ENCODE assay signal across 16 cellular contexts in the genomic region with DNA sequence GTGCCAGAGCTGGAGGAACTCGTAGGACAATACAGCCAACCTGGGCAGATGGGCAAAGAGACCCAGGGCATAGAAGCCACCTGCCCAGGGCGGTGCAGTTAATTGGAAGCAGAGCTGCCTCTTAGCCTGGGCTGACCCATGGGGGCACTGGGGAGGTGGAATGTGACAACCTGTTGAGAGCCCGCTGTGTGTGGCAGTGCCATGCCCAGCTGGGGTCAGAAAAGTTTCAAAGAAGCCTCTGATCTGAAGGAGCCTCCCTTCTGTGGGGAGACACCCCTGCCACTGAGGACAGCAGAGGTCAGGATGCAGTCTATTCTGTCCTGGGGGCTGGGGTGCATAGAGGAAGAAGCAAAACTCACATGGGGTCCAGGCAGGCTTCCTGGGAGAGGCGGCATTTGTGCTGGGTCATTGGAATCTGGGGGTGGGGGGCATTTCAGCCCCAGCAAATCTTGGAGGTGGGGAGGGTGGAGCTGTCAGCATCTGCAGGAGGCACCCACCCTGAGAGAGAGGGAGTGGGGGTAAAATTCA.
A peak's percentile ranks its signal among the peaks of the same experiment; 100 is the strongest.
DNase-seq lines count a peak whose midpoint lies in the region; ATAC-seq, FAIRE-seq and TF ChIP-seq lines count a peak whose summit lies in the region.
"Had no signal": no experiment of that assay in that cellular context is flagged by ENCODE, and none has a peak within 500 bp of the region (broad histone marks: within the 10 kb centered on the region; RNA-seq: fewer than 3 reads in every experiment).

No MANE protein-coding gene starts in this region.

- H3K9me3 Mint-ChIP-seq in Caco-2 (ENCODE audit: unreplicated experiment), result no peaks in the 10 kb centered on the region
- H3K9me3 Mint-ChIP-seq: CD4-positive, CD25-positive, alpha-beta regulatory T cell had no signal

- H3K27me3 ChIP-seq in colonic mucosa (no peaks in the 10 kb centered on the region), right lobe of liver (no peaks in the 10 kb centered on the region), subcutaneous abdominal adipose tissue (ENCODE audit: control insufficient read depth in 5 of 5, insufficient read depth in 4 of 5, low read length in 5 of 5) (no peaks in the 10 kb centered on the region), Caco-2 (replicated peaks; ENCODE audit: control insufficient read depth, insufficient read depth, low read length) (no peaks in the 10 kb centered on the region)
- H3K27me3 ChIP-seq: BE2C had no signal

- no TSS peak for BruUV-seq in Caco-2 (replicated peaks; lab: Mats Ljungman, UMichigan)

- POLR2A ChIA-PET in HEK293 (lab: Yijun Ruan, JAX), result no interaction called here
- POLR2A ChIA-PET in Caco-2 (lab: Charles Lee), result no interaction called here

- FAIRE-seq in GM19239 (lab: Jason Lieb, UNC), result no peak
- FAIRE-seq: A204.1, H54 had no signal

- TF ChIP-seq POLR2A in right lobe of liver (IDR thresholded peaks at IDR 0.05), result no peak

- CTCF ChIA-PET in HEK293 (lab: Yijun Ruan, JAX), result interaction anchor here (3.0 to 3.3 kb wide), 2 partner anchors 9 to 13 kb away, joined by 11 to 15 read pairs; no protein-coding TSS in a partner anchor
- CTCF ChIA-PET in Caco-2 (lab: Charles Lee), result interaction anchor here (1.2 kb wide), 1 partner anchor 13 kb away, joined by 3 read pairs; no protein-coding TSS in a partner anchor

- ATAC-seq in right lobe of liver, result no peak
- ATAC-seq: HCT116 had no signal

- TF ChIP-seq CTCF in HEK293 (tag by site-specific recombination; IDR thresholded peaks at IDR 0.05), result no peak
- TF ChIP-seq CTCF in colonic mucosa (IDR thresholded peaks at IDR 0.05), result no peak
- TF ChIP-seq CTCF in right lobe of liver (IDR thresholded peaks at IDR 0.05), result no peak
- TF ChIP-seq CTCF in Caco-2 (IDR thresholded peaks at IDR 0.05; ENCODE audit: insufficient read depth in 1 of 2, low read depth in 1 of 2, low read length in 1 of 2, severe bottlenecking in 1 of 2, unreplicated experiment in 1 of 2), result no peak
- no peak for TF ChIP-seq CTCF in foreskin fibroblast (IDR thresholded peaks at IDR 0.05; ENCODE audit: low read depth, low read length)

- intact Hi-C loops in colonic mucosa (cut with DNase I), result no loop called here
- intact Hi-C loops in right lobe of liver (cut with DNase I), result no loop called here
- intact Hi-C loops in Caco-2 (cut with micrococcal nuclease; ENCODE audit: unreplicated experiment), result no loop called here

- WGBS in right lobe of liver (ENCODE audit: insufficient coverage, low coverage, low lambda C conversion rate, missing lambda C conversion rate), result 44% methylated on average over 3 of the region's 4 CpGs

- DNase-seq in colonic mucosa (no peak), right lobe of liver (no peak), AG08395 (ENCODE audit: low spot score) (no peak), Caco-2 (no peak), GM19239 (ENCODE audit: insufficient read length, low spot score) (no peak), foreskin fibroblast (no peak)
- DNase-seq: BE2C; Calu3; CD4-positive, CD25-positive, alpha-beta regulatory T cell; DMS 273 treated with DMSO at 0.1 percent for 48 hours; GM23248 had no signal

- H3K4me3 ChIP-seq in HEK293 (ENCODE audit: low read depth, low read length) (no peak overlapping the region), colonic mucosa (no peak overlapping the region), right lobe of liver (no peak overlapping the region), subcutaneous abdominal adipose tissue (ENCODE audit: low read depth in 1 of 5, low read length in 5 of 5) (no peak overlapping the region), Caco-2 (ENCODE audit: low read depth, low read length) (no peak overlapping the region), foreskin fibroblast (ENCODE audit: low read depth in 1 of 2, low read length in 2 of 2) (no peak overlapping the region)
- H3K4me3 ChIP-seq: GM23248 had no signal

- H3K9ac ChIP-seq in colonic mucosa (ENCODE audit: low read depth in 2 of 2, low read length in 2 of 2), result peak overlapping the region; percentile 19 to 28
- peak overlapping the region in 1 of 5 donors; percentile 35 for H3K9ac ChIP-seq in subcutaneous abdominal adipose tissue (ENCODE audit: low read length in 5 of 5)

- no peaks in the 10 kb centered on the region for H3K27me3 Mint-ChIP-seq in Caco-2 (ENCODE audit: insufficient read depth, unreplicated experiment)
- H3K27me3 Mint-ChIP-seq: CD4-positive, CD25-positive, alpha-beta regulatory T cell had no signal

- H3K36me3 ChIP-seq in HEK293 (ENCODE audit: control insufficient read depth in 2 of 2, insufficient read depth in 1 of 2, low read length in 2 of 2), result no peaks in the 10 kb centered on the region
- H3K36me3 ChIP-seq in colonic mucosa, result no peaks in the 10 kb centered on the region
- no peaks in the 10 kb centered on the region for H3K36me3 ChIP-seq in right lobe of liver
- no peaks in the 10 kb centered on the region for H3K36me3 ChIP-seq in subcutaneous abdominal adipose tissue (ENCODE audit: control insufficient read depth in 5 of 5, insufficient read depth in 5 of 5, low read length in 5 of 5)
- H3K36me3 ChIP-seq in Caco-2 (ENCODE audit: control insufficient read depth, insufficient read depth, low read length), result no peaks in the 10 kb centered on the region
- H3K36me3 ChIP-seq: BE2C had no signal

- H3K4me1 ChIP-seq in HEK293 (ENCODE audit: control insufficient read depth, insufficient read depth, low read length) (no peaks in the 10 kb centered on the region), colonic mucosa (peaks cover 4% of the 10 kb centered on the region), right lobe of liver (peaks cover 0 to 75% (median 33%) of the 10 kb centered on the region in 4 donors), subcutaneous abdominal adipose tissue (ENCODE audit: control insufficient read depth in 5 of 5, insufficient read depth in 5 of 5, low read length in 5 of 5) (peaks cover 5 to 64% (median 47%) of the 10 kb centered on the region in 5 donors), Caco-2 (peaks cover 5% of the 10 kb centered on the region; the same call in 1 of the 2 replicates)

- no peak overlapping the region for H3K4me3 Mint-ChIP-seq in Caco-2 (ENCODE audit: unreplicated experiment)
- H3K4me3 Mint-ChIP-seq: CD4-positive, CD25-positive, alpha-beta regulatory T cell had no signal

- H3K27ac Mint-ChIP-seq in Caco-2 (ENCODE audit: unreplicated experiment), result no peak overlapping the region

- H3K27ac ChIP-seq in HEK293 (ENCODE audit: extremely low read depth, low read depth, low read length), result no peak overlapping the region
- no peak overlapping the region for H3K27ac ChIP-seq in colonic mucosa
- peak overlapping the region; percentile 16 to 91 (median 74) for H3K27ac ChIP-seq in right lobe of liver
- H3K27ac ChIP-seq in subcutaneous abdominal adipose tissue (ENCODE audit: low read depth, low read length), result peak overlapping the region; percentile 86

- H3K36me3 Mint-ChIP-seq in Caco-2 (ENCODE audit: insufficient read depth, unreplicated experiment), result no peaks in the 10 kb centered on the region
- H3K36me3 Mint-ChIP-seq: CD4-positive, CD25-positive, alpha-beta regulatory T cell had no signal

- H3K9me3 ChIP-seq in HEK293 (ENCODE audit: control insufficient read depth, insufficient read depth, low read depth, low read length) (no peaks in the 10 kb centered on the region), colonic mucosa (no peaks in the 10 kb centered on the region), right lobe of liver (no peaks in the 10 kb centered on the region), subcutaneous abdominal adipose tissue (ENCODE audit: control insufficient read depth in 5 of 5, low read length in 5 of 5) (no peaks in the 10 kb centered on the region), Caco-2 (no peaks in the 10 kb centered on the region)
- H3K9me3 ChIP-seq: BE2C had no signal

- no peaks in the 10 kb centered on the region for H3K4me1 Mint-ChIP-seq in Caco-2 (ENCODE audit: low read depth, unreplicated experiment)
- H3K4me1 Mint-ChIP-seq: CD4-positive, CD25-positive, alpha-beta regulatory T cell had no signal

TF ChIP-seq in HEK293, 187 proteins besides CTCF, POLR2A, EP300 and RAD21:
- TF ChIP-seq GLIS1 (tag by site-specific recombination; IDR thresholded peaks at IDR 0.05) (peak; percentile 27; the same call in 1 of the 2 replicates), ZIC2 (tag by site-specific recombination; IDR thresholded peaks at IDR 0.05) (peak; percentile 50; the same call in 1 of the 2 replicates), SALL2 (tag by site-specific recombination; IDR thresholded peaks at IDR 0.05; ENCODE audit: borderline replicate concordance) (no peak), SCRT2 (tag by site-specific recombination; IDR thresholded peaks at IDR 0.05) (peak; percentile 35; the same call in 1 of the 2 replicates), ZNF404 (tag by site-specific recombination; IDR thresholded peaks at IDR 0.05) (no peak)

Comparison
In these comparisons a context has a peak if more than half of its experiments do, and no peak if none do; other contexts are left out.
1. H3K27ac ChIP-seq: peak in right lobe of liver (3 of 3) and subcutaneous abdominal adipose tissue (single experiment); none in HEK293 (single experiment) and colonic mucosa (single experiment).